In genomic region chrX:120755066-120755846, GRCh38 we compare ENCODE assay signal across 1 cellular context.
TF ChIP-seq lines count a peak whose summit lies in the region.

No MANE protein-coding gene starts in this region.

TF ChIP-seq in WTC11, 78 proteins besides CTCF, POLR2A, EP300 and RAD21 (continued from another document):
- TF ChIP-seq PRDM15 (CRISPR knock-in tag; IDR thresholded peaks at IDR 0.05) (no peak), CREM (CRISPR knock-in tag; IDR thresholded peaks at IDR 0.05) (no peak)
